ENCODE assay signal across 20 cellular contexts in genomic region chr9:83299094-83299493, GRCh38.
"Had no signal": no experiment of that assay in that cellular context is flagged by ENCODE, and none has a peak within 500 bp of the region (broad histone marks: within the 10 kb centered on the region; RNA-seq: fewer than 3 reads in every experiment).

No MANE protein-coding gene starts in this region.

- H3K4me3 Mint-ChIP-seq: activated CD8-positive, alpha-beta memory T cell treated with anti-CD3 and anti-CD28 coated beads, Interleukin-2, amount 10 ng/mL, durations not matched to agents 7 days and 5 days; activated naive CD8-positive, alpha-beta T cell; endodermal cell; naive thymus-derived CD8-positive, alpha-beta T cell; stimulated activated naive CD8-positive, alpha-beta T cell treated with anti-CD3 and anti-CD28 coated beads, Interleukin-15, Interleukin-2, amounts not matched to agents 100 ng/mL and 50 ng/mL, for 24 hours; T-cell; type B pancreatic cell had no signal

- ATAC-seq: left lobe of liver; naive thymus-derived CD8-positive, alpha-beta T cell; T-cell had no signal

- H3K79me2 ChIP-seq: hepatocyte had no signal

- H3K4me3 ChIP-seq: breast epithelium, dorsolateral prefrontal cortex, hepatocyte, right atrium auricular region, suprapubic skin had no signal

- H3K36me3 Mint-ChIP-seq: activated CD8-positive, alpha-beta memory T cell treated with anti-CD3 and anti-CD28 coated beads, Interleukin-2, amount 10 ng/mL, durations not matched to agents 7 days and 5 days; type B pancreatic cell had no signal

- H3K9me3 Mint-ChIP-seq: endodermal cell; stimulated activated naive CD8-positive, alpha-beta T cell treated with anti-CD3 and anti-CD28 coated beads, Interleukin-15, Interleukin-2, amounts not matched to agents 100 ng/mL and 50 ng/mL, for 24 hours; T-cell; type B pancreatic cell had no signal

- H2AFZ ChIP-seq: hepatocyte had no signal

- H3K27me3 ChIP-seq: dorsolateral prefrontal cortex, hepatocyte, neutrophil, right atrium auricular region had no signal

- H3K4me2 ChIP-seq: hepatocyte had no signal

- H3K27me3 Mint-ChIP-seq: activated CD8-positive, alpha-beta memory T cell treated with anti-CD3 and anti-CD28 coated beads, Interleukin-2, amount 10 ng/mL, durations not matched to agents 7 days and 5 days; activated naive CD8-positive, alpha-beta T cell; naive thymus-derived CD8-positive, alpha-beta T cell; stimulated activated naive CD8-positive, alpha-beta T cell treated with anti-CD3 and anti-CD28 coated beads, Interleukin-15, Interleukin-2, amounts not matched to agents 100 ng/mL and 50 ng/mL, for 24 hours; T-cell had no signal

- H3K36me3 ChIP-seq: breast epithelium had no signal

- H3K9me3 ChIP-seq: breast epithelium, neutrophil, right atrium auricular region, suprapubic skin had no signal

- H3K27ac Mint-ChIP-seq: activated CD8-positive, alpha-beta memory T cell treated with anti-CD3 and anti-CD28 coated beads, Interleukin-2, amount 10 ng/mL, durations not matched to agents 7 days and 5 days; activated naive CD8-positive, alpha-beta T cell; endodermal cell; naive thymus-derived CD8-positive, alpha-beta T cell; stimulated activated naive CD8-positive, alpha-beta T cell treated with anti-CD3 and anti-CD28 coated beads, Interleukin-15, Interleukin-2, amounts not matched to agents 100 ng/mL and 50 ng/mL, for 24 hours; T-cell; type B pancreatic cell had no signal

- H3K4me1 Mint-ChIP-seq: endodermal cell; naive thymus-derived CD8-positive, alpha-beta T cell; T-cell had no signal

- H3K27ac ChIP-seq: breast epithelium, dorsolateral prefrontal cortex, hepatocyte, neutrophil, right atrium auricular region, suprapubic skin had no signal

- DNase-seq: activated CD4-positive, alpha-beta T cell treated with anti-CD3 and anti-CD28 coated beads, Interleukin-2, amount 50 U/mL, for 4 hours; activated CD8-positive, alpha-beta memory T cell treated with anti-CD3 and anti-CD28 coated beads, Interleukin-2, amount 10 ng/mL, durations not matched to agents 7 days and 5 days; activated effector memory CD4-positive, alpha-beta T cell treated with Interleukin-2 at 50 U/mL for 16 hours; activated T-cell treated with anti-CD3 and anti-CD28 coated beads, Interleukin-2, amount 50 U/mL, for 1 hour; endodermal cell; erythroblast; naive thymus-derived CD8-positive, alpha-beta T cell; posterior cingulate gyrus; T-cell; T-helper 9 cell had no signal
